Comparison of ENCODE assay signal across 8 cellular contexts in the genomic region with DNA sequence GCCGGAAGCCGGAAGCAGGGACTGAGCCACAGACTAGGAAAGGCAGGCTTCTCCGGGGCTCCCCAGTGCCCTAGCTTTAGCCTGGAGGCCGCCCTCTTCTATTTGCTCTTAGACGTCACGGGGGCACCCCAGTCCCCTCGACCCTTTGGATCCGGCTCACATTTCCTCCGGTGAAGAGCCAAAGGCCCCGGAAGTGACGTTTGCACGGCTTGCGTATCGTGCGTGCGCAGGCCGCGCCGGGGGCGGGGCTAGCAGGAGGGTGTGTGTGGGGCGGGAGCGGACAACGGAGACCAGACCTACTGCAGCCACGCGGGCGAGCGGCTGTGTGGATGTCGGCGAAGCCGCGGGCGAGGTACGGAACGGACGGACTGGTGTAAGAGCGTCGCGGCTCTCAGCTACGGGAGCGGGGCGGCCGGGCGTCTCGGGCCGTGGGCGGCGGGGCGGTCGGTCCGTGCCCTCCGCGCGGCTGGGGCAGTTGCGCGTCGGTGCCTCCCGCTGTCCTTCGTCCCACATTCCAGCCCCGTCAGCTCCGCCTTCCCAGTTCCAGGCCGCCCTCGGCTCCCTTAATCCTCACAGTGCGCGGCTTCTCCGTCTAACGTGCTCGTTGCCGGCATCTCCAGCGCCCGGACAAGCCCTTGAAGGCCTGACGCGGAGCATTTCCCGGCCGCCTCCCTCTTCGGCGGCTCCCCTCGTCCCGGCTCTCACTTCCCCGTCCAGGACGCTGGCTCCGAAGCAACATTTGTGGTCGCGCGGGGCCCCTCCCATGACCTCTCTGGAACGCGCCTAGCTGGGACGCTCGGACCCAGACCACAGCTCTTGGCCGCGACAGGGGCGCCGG. TPM values are rescaled to one million over a fixed set of nuclear protein-coding genes. Genes with fewer than 3 reads are reported as not detected.
A peak's percentile ranks its signal among the peaks of the same experiment; 100 is the strongest.
DNase-seq lines count a peak whose midpoint lies in the region; ATAC-seq and TF ChIP-seq lines count a peak whose summit lies in the region.

No MANE protein-coding gene starts in this region.

- ATAC-seq in GM18870 (IDR thresholded peaks at IDR 0.05; ENCODE audit: unreplicated experiment) (peak; percentile 93), HG03108 (IDR thresholded peaks at IDR 0.05; ENCODE audit: unreplicated experiment) (peak; percentile 94)

- peak; percentile 92 for TF ChIP-seq POLR2A in breast epithelium (IDR thresholded peaks at IDR 0.05)

- DNase-seq in ACHN (peak; percentile 100), NCI-H2171 treated with DMSO at 0.1 percent for 48 hours (lab: John Stamatoyannopoulos, UW) (peak; percentile 98), breast epithelium (ENCODE audit: low spot score in 2 of 2) (peak; percentile 97 to 98)

- H3K36me3 ChIP-seq in breast epithelium (no peaks in the 10 kb centered on the region), iPS-20b (ENCODE audit: insufficient read depth, low read depth, low read length) (no peaks in the 10 kb centered on the region)

- H3K27ac ChIP-seq in VCaP (peak overlapping the region; percentile 96), breast epithelium (peak overlapping the region; percentile 98), iPS-20b (ENCODE audit: low read length) (peak overlapping the region; percentile 74), skin epidermis (peak overlapping the region; percentile 54 to 99 (median 97))

- intact Hi-C loops in breast epithelium (cut with DNase I; ENCODE audit: low total_unique reads): no loop called here

- in situ Hi-C loops in ACHN (cut with HindIII; ENCODE audit: low pct_ligation_motif_present, low pct_unique_long_range_greater_than_20kb, low sequenced_read_pairs): no loop called here

- peak overlapping the region; percentile 85 for H3K9ac ChIP-seq in iPS-20b (ENCODE audit: low read depth, low read length)

- no peaks in the 10 kb centered on the region for H3K27me3 ChIP-seq in breast epithelium
- H3K27me3 ChIP-seq in iPS-20b (ENCODE audit: insufficient read depth, low read length): no peaks in the 10 kb centered on the region

- TF ChIP-seq CTCF in VCaP (conservative IDR thresholded peaks at IDR 0.05): peak; percentile 4; the same call in 1 of the 2 replicates
- TF ChIP-seq CTCF in breast epithelium (IDR thresholded peaks at IDR 0.05): no peak

- no peaks in the 10 kb centered on the region for H3K4me1 ChIP-seq in breast epithelium
- no peaks in the 10 kb centered on the region for H3K4me1 ChIP-seq in iPS-20b (ENCODE audit: insufficient read depth, low read length)

- H3K9me3 ChIP-seq in breast epithelium (no peaks in the 10 kb centered on the region), iPS-20b (ENCODE audit: insufficient read depth, low read depth, low read length) (no peaks in the 10 kb centered on the region)

- peak overlapping the region; percentile 79 to 89 (median 81) for H3K4me3 ChIP-seq in breast epithelium
- peak overlapping the region; percentile 85 for H3K4me3 ChIP-seq in iPS-20b (ENCODE audit: low read length)
- H3K4me3 ChIP-seq in skin epidermis: peak overlapping the region; percentile 58 to 96 (median 85)

RNA-seq across cellular contexts. Expression of a gene that starts 25.8 kb away (rescaled TPM):
- total RNA-seq in breast epithelium: 10 to 100 TPM; 13.4 to 25.4 (median 18.0) TPM

Comparison
In these comparisons a context has a peak if more than half of its experiments do, and no peak if none do; other contexts are left out.
1. Peak in every context shown above with its lines: DNase-seq, ATAC-seq, H3K4me3 ChIP-seq and H3K27ac ChIP-seq.